8 cellular contexts compared by ENCODE assay signal in the genomic region with DNA sequence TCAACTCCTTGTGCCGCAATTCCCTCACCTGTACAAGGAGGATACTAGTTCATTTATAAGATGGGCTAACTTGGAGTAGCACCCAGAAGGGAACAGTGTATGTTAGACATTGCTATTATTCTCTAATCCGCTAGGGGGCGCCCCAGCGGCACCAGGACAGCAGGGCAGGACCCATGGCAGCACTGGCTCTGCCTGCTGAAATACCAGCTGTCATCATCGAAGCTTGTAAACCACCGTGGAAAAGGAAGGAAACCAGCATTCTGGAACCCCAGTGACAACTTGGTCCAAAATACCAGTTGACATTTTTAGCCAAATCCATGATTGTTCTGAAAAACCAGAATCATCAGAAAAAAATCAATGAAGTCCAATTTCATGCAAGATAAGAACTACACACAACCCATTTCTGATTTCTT.
A peak's percentile ranks its signal among the peaks of the same experiment; 100 is the strongest.
DNase-seq lines count a peak whose midpoint lies in the region; ATAC-seq and TF ChIP-seq lines count a peak whose summit lies in the region.

No MANE protein-coding gene starts in this region.

- H3K36me3 ChIP-seq in right lobe of liver (no peaks in the 10 kb centered on the region), sigmoid colon (no peaks in the 10 kb centered on the region)

- 3% methylated on average over 5 of the region's 6 CpGs for WGBS in right lobe of liver (ENCODE audit: insufficient coverage, low coverage, low lambda C conversion rate, missing lambda C conversion rate)
- 4 to 9% methylated on average over 6 of the region's 6 CpGs for WGBS in sigmoid colon, 2 donors

- in situ Hi-C loops in G401 (cut with HindIII; ENCODE audit: low sequenced_read_pairs) (no loop called here), SK-MEL-5 (cut with HindIII; ENCODE audit: low pct_unique_long_range_greater_than_20kb, low sequenced_read_pairs) (no loop called here)

- TF ChIP-seq POLR2A in right lobe of liver (IDR thresholded peaks at IDR 0.05), result no peak
- no peak for TF ChIP-seq POLR2A in sigmoid colon (IDR thresholded peaks at IDR 0.05)

- peak in 3 of 4 donors; percentile 48 to 66 (median 59) for TF ChIP-seq CTCF in right lobe of liver (IDR thresholded peaks at IDR 0.05)
- peak in 2 of 4 experiments; percentile 29 to 57 for TF ChIP-seq CTCF in sigmoid colon (IDR thresholded peaks at IDR 0.05)

- ATAC-seq in GM19468 (IDR thresholded peaks at IDR 0.05; ENCODE audit: extremely low read depth, unreplicated experiment) (peak; percentile 68), right lobe of liver (peak; percentile 69 to 79 (median 76))

- no peaks in the 10 kb centered on the region for H3K9me3 ChIP-seq in right lobe of liver
- H3K9me3 ChIP-seq in sigmoid colon, result no peaks in the 10 kb centered on the region

- no peak overlapping the region for H3K27ac ChIP-seq in right lobe of liver
- H3K27ac ChIP-seq in sigmoid colon, result no peak overlapping the region

- no peaks in the 10 kb centered on the region for H3K27me3 ChIP-seq in right lobe of liver
- H3K27me3 ChIP-seq in sigmoid colon, result no peaks in the 10 kb centered on the region

- H3K4me1 ChIP-seq in right lobe of liver (no peaks in the 10 kb centered on the region), sigmoid colon (no peaks in the 10 kb centered on the region)

- intact Hi-C loops in right lobe of liver (cut with DNase I), result no loop called here
- intact Hi-C loops in sigmoid colon (cut with DNase I), result no loop called here

- DNase-seq in G401 (ENCODE audit: low spot score) (peak; percentile 31), HPDE6-E6E7 (ENCODE audit: extremely low spot score) (peak; percentile 0), SK-MEL-5 (ENCODE audit: low read depth, low spot score) (peak; percentile 67), cerebellar cortex (ENCODE audit: low spot score) (peak; percentile 52), right lobe of liver (peak; percentile 46 to 62 (median 60)), stromal cell of bone marrow (ENCODE audit: low read depth) (peak; percentile 31), sigmoid colon (no peak)

- no peak overlapping the region for H3K4me3 ChIP-seq in right lobe of liver
- no peak overlapping the region for H3K4me3 ChIP-seq in sigmoid colon

- TF ChIP-seq EP300 in sigmoid colon (IDR thresholded peaks at IDR 0.05), result no peak
